19 cellular contexts compared by ENCODE assay signal in genomic region chr6:128512296-128512695, GRCh38.
"Had no signal": no experiment of that assay in that cellular context is flagged by ENCODE, and none has a peak within 500 bp of the region (broad histone marks: within the 10 kb centered on the region; RNA-seq: fewer than 3 reads in every experiment).

No MANE protein-coding gene starts in this region.

- H3K9me3 Mint-ChIP-seq: activated CD8-positive, alpha-beta T cell treated with anti-CD3 and anti-CD28 coated beads for 36 hours; activated naive CD4-positive, alpha-beta T cell treated with anti-CD3 and anti-CD28 coated beads, Interleukin-2, amount 50 U/mL, for 24 hours; activated T-cell treated with anti-CD3 and anti-CD28 coated beads, Interleukin-2, amount 50 U/mL, for 4 hours; brain; neural crest cell; WTC11 had no signal

- H3K27ac Mint-ChIP-seq: activated CD8-positive, alpha-beta T cell treated with anti-CD3 and anti-CD28 coated beads for 36 hours; activated naive CD4-positive, alpha-beta T cell treated with anti-CD3 and anti-CD28 coated beads, Interleukin-2, amount 50 U/mL, for 24 hours; WTC11 had no signal

- DNase-seq: activated CD4-positive, alpha-beta T cell treated with anti-CD3 and anti-CD28 coated beads for 4 hours; activated CD8-positive, alpha-beta T cell treated with anti-CD3 and anti-CD28 coated beads for 36 hours; activated effector memory CD4-positive, alpha-beta T cell treated with anti-CD3 and anti-CD28 coated beads, Interleukin-2, amount 50 U/mL, for 16 hours; activated T-cell treated with anti-CD3 and anti-CD28 coated beads, Interleukin-2, amount 50 U/mL, for 4 hours; adrenal gland; cortex of kidney; effector CD8-positive, alpha-beta T cell; head of caudate nucleus; left colon; psoas muscle; stimulated activated CD4-positive, alpha-beta T cell treated with anti-CD3 and anti-CD28 coated beads, Interleukin-1b, Interleukin-23, amount 100 ng/mL, for 48 hours; T-helper 2 cell; thyroid gland had no signal

- H3K36me3 Mint-ChIP-seq: activated naive CD4-positive, alpha-beta T cell treated with anti-CD3 and anti-CD28 coated beads, Interleukin-2, amount 50 U/mL, for 24 hours; brain; WTC11 had no signal

- H3K27ac ChIP-seq: adrenal gland, psoas muscle, thyroid gland had no signal

- H3K4me1 ChIP-seq: adrenal gland, thyroid gland had no signal

- H3K4me3 Mint-ChIP-seq: activated CD8-positive, alpha-beta T cell treated with anti-CD3 and anti-CD28 coated beads for 36 hours; activated naive CD4-positive, alpha-beta T cell treated with anti-CD3 and anti-CD28 coated beads, Interleukin-2, amount 50 U/mL, for 24 hours; activated T-cell treated with anti-CD3 and anti-CD28 coated beads, Interleukin-2, amount 50 U/mL, for 4 hours; brain; neural crest cell; WTC11 had no signal

- H3K4me1 Mint-ChIP-seq: activated naive CD4-positive, alpha-beta T cell treated with anti-CD3 and anti-CD28 coated beads, Interleukin-2, amount 50 U/mL, for 24 hours had no signal

- H3K27me3 ChIP-seq: adrenal gland, thyroid gland had no signal

- ATAC-seq: activated CD8-positive, alpha-beta T cell treated with anti-CD3 and anti-CD28 coated beads for 36 hours; activated T-cell treated with anti-CD3 and anti-CD28 coated beads, Interleukin-2, amount 50 U/mL, for 4 hours; psoas muscle; sciatic nerve; WTC11 had no signal

- H3K9me3 ChIP-seq: adrenal gland, psoas muscle, thyroid gland had no signal

- H3K4me3 ChIP-seq: adrenal gland, lung, psoas muscle, thyroid gland had no signal

- H3K36me3 ChIP-seq: adrenal gland, thyroid gland had no signal
